Comparison of ENCODE assay signal across 1 cellular context in the genomic region with DNA sequence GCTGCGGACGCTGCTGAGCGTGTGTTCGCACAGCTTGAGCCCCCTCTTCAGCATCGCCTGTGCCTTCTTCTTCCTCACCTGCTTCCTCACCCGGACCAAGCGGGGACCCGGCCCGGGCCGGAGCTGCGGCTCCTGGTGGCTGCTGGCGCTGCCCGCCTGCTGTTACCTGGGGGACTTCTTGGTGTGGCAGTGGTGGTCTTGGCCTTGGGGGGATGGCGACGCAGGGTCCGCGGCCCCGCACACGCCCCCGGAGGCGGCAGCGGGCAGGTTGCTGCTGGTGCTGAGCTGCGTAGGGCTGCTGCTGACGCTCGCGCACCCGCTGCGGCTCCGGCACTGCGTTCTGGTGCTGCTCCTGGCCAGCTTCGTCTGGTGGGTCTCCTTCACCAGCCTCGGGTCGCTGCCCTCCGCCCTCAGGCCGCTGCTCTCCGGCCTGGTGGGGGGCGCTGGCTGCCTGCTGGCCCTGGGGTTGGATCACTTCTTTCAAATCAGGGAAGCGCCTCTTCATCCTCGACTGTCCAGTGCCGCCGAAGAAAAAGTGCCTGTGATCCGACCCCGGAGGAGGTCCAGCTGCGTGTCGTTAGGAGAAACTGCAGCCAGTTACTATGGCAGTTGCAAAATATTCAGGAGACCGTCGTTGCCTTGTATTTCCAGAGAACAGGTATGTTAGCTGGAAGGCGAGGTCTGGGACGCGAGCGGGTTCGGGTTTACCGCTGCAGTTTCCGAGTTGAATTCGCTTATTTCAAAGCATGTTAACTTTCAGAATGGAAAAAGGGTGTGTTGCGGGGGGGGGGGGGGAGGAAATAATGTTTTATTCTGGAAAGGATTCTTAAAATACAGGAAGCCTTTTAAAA.
TF ChIP-seq lines count a peak whose summit lies in the region.

No MANE protein-coding gene starts in this region.

TF ChIP-seq in HepG2, 621 proteins besides CTCF, POLR2A, EP300 and RAD21 (continued from another document):
- TF ChIP-seq ZNF317 (CRISPR knock-in tag; IDR thresholded peaks at IDR 0.05), result 0 out of 2 replicates have a peak, but pooled peaks have one; percentile 27
- TF ChIP-seq, protein P1, sequence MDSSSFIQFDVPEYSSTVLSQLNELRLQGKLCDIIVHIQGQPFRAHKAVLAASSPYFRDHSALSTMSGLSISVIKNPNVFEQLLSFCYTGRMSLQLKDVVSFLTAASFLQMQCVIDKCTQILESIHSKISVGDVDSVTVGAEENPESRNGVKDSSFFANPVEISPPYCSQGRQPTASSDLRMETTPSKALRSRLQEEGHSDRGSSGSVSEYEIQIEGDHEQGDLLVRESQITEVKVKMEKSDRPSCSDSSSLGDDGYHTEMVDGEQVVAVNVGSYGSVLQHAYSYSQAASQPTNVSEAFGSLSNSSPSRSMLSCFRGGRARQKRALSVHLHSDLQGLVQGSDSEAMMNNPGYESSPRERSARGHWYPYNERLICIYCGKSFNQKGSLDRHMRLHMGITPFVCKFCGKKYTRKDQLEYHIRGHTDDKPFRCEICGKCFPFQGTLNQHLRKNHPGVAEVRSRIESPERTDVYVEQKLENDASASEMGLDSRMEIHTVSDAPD (CRISPR knock-in tag; IDR thresholded peaks at IDR 0.05), result no peak
- TF ChIP-seq NAIF1 (CRISPR knock-in tag; IDR thresholded peaks at IDR 0.05; ENCODE audit: borderline replicate concordance), result no peak
- TF ChIP-seq PITX1 (CRISPR knock-in tag; IDR thresholded peaks at IDR 0.05), result peak; percentile 45; the same call in 1 of the 2 replicates
- TF ChIP-seq KMT2B (CRISPR knock-in tag; IDR thresholded peaks at IDR 0.05), result peak; percentile 35; the same call in 1 of the 2 replicates
- TF ChIP-seq U2AF2 (IDR thresholded peaks at IDR 0.05; ENCODE audit: low read depth, low read length), result no peak
- TF ChIP-seq MED13 (CRISPR knock-in tag; IDR thresholded peaks at IDR 0.05), result no peak
- TF ChIP-seq, protein P2, sequence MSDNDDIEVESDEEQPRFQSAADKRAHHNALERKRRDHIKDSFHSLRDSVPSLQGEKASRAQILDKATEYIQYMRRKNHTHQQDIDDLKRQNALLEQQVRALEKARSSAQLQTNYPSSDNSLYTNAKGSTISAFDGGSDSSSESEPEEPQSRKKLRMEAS (IDR thresholded peaks at IDR 0.05), result peak; percentile 45; the same call in 1 of the 2 replicates
